Comparison of ENCODE assay signal across 7 cellular contexts in the genomic region with DNA sequence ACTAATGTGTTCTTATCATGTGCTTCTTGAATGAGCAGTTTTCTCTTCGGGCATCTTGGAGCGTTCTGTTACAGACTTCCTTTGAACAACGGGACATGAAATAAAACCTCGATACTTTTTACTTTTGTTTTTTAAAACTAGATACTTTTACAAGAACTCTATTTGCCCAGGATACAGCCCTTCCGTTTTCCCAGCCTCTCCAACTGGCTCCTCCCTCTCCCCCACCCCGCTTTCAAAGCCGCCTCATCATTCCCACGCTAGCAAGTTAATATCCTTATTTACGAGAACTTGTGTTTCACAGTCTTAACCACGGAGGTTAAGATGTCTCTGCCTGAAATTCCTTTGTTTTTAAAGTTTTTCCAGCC. TPM values are rescaled to one million over a fixed set of nuclear protein-coding genes. Genes with fewer than 3 reads are reported as not detected.
DNase-seq lines count a peak whose midpoint lies in the region; ATAC-seq, FAIRE-seq and TF ChIP-seq lines count a peak whose summit lies in the region.

No MANE protein-coding gene starts in this region.

- peak overlapping the region; percentile 84 for H3K4me3 Mint-ChIP-seq in activated CD4-positive, alpha-beta memory T cell treated with anti-CD3 and anti-CD28 coated beads for 36 hours

- H3K9me3 ChIP-seq in MM.1S (replicated peaks; ENCODE audit: insufficient read depth, low read length) (no peaks in the 10 kb centered on the region), ovary (no peaks in the 10 kb centered on the region)

- DNase-seq in GM10248 (ENCODE audit: extremely low spot score) (peak; percentile 12), MM.1S (peak; percentile 7), glomerular endothelial cell (ENCODE audit: extremely low read depth, low read depth, low spot score) (peak; percentile 5), ovary (no peak), HTR-8/SVneo (ENCODE audit: insufficient read length, low spot score) (no peak)
- DNase-seq in activated CD4-positive, alpha-beta memory T cell treated with anti-CD3 and anti-CD28 coated beads for 36 hours, result no peak

- peaks cover 7% of the 10 kb centered on the region; the same call in 1 of the 2 replicates for H3F3A ChIP-seq in MM.1S (ENCODE audit: insufficient read depth, low read length)

- H4K20me1 ChIP-seq in MM.1S (ENCODE audit: insufficient read depth, low read length), result no peaks in the 10 kb centered on the region

- TF ChIP-seq CTCF in GM10248 (IDR thresholded peaks at IDR 0.05; ENCODE audit: control extremely low read depth, extremely low read depth, low read depth, missing control alignments), result no peak
- TF ChIP-seq CTCF in MM.1S (IDR thresholded peaks at IDR 0.05; ENCODE audit: low read length), result no peak
- no peak for TF ChIP-seq CTCF in ovary (IDR thresholded peaks at IDR 0.05)

- peaks cover 10% of the 10 kb centered on the region for H3K27me3 Mint-ChIP-seq in activated CD4-positive, alpha-beta memory T cell treated with anti-CD3 and anti-CD28 coated beads for 36 hours

- peaks cover 4% of the 10 kb centered on the region for H3K4me1 Mint-ChIP-seq in activated CD4-positive, alpha-beta memory T cell treated with anti-CD3 and anti-CD28 coated beads for 36 hours (ENCODE audit: low read depth)

- intact Hi-C loops in activated CD4-positive, alpha-beta memory T cell treated with anti-CD3 and anti-CD28 coated beads for 36 hours (cut with micrococcal nuclease), result loop anchor here (5.0 kb wide), 3 partner anchors 85 to 295 kb away; a partner anchor contains a TSS
- intact Hi-C loops in ovary (cut with DNase I), result loop anchor here in 1 of 4 donors (10.0 kb wide), 1 partner anchor 177 kb away; a partner anchor contains a TSS

- H2AFZ ChIP-seq in MM.1S (ENCODE audit: low read length), result peak overlapping the region; percentile 66

- POLR2A ChIA-PET in GM10248 (lab: Yijun Ruan, JAX), result no interaction called here
- POLR2A ChIA-PET in activated CD4-positive, alpha-beta memory T cell treated with anti-CD3 and anti-CD28 coated beads for 36 hours (lab: Charles Lee), result no interaction called here

- TF ChIP-seq EP300 in ovary (IDR thresholded peaks at IDR 0.05), result no peak

- peak; percentile 6 for ATAC-seq in GM21786 (IDR thresholded peaks at IDR 0.05; ENCODE audit: unreplicated experiment)

- no peaks in the 10 kb centered on the region for H3K9me2 ChIP-seq in MM.1S (replicated peaks; ENCODE audit: insufficient read depth, low read length)

- peaks cover 9% of the 10 kb centered on the region; the same call in 1 of the 2 replicates for H3K4me1 ChIP-seq in MM.1S (ENCODE audit: low read length)
- H3K4me1 ChIP-seq in ovary (ENCODE audit: insufficient read depth), result no peaks in the 10 kb centered on the region

- peak overlapping the region; percentile 22; the same call in 1 of the 2 replicates for H3K9ac ChIP-seq in MM.1S (ENCODE audit: low read length)

- no peaks in the 10 kb centered on the region for H3K9me3 Mint-ChIP-seq in activated CD4-positive, alpha-beta memory T cell treated with anti-CD3 and anti-CD28 coated beads for 36 hours

- H3K4me3 ChIP-seq in MM.1S (ENCODE audit: low read length) (peak overlapping the region; percentile 75), ovary (peak overlapping the region; percentile 76)

- H3K36me3 ChIP-seq in MM.1S (replicated peaks; ENCODE audit: insufficient read depth, low read length) (no peaks in the 10 kb centered on the region), ovary (no peaks in the 10 kb centered on the region)

- CTCF ChIA-PET in GM10248 (lab: Yijun Ruan, JAX), result interaction anchor here (1.0 to 2.6 kb wide), 2 partner anchors 14 to 341 kb away, joined by 4 to 13 read pairs; no protein-coding TSS in a partner anchor
- CTCF ChIA-PET in activated CD4-positive, alpha-beta memory T cell treated with anti-CD3 and anti-CD28 coated beads for 36 hours (lab: Charles Lee), result interaction anchor here (1.7 kb wide), 1 partner anchor 14 kb away, joined by 5 read pairs; no protein-coding TSS in a partner anchor

- WGBS in ovary, 3 donors, result 0 to 1% (median 0%) methylated on average over 10 of the region's 10 CpGs

- peak overlapping the region; percentile 75 for H3K4me2 ChIP-seq in MM.1S (ENCODE audit: low read depth, low read length)

- no peaks in the 10 kb centered on the region for H3K79me2 ChIP-seq in MM.1S (ENCODE audit: low read length)

- H3K27ac ChIP-seq in MM.1S (ENCODE audit: low read length) (no peak overlapping the region), ovary (peak overlapping the region in 1 of 2 donors; percentile 59)

- H3K27me3 ChIP-seq in MM.1S (replicated peaks; ENCODE audit: insufficient read depth, low read length) (no peaks in the 10 kb centered on the region), ovary (no peaks in the 10 kb centered on the region)

- no peak for FAIRE-seq in HTR-8/SVneo (lab: Jason Lieb, UNC)

- H3K36me3 Mint-ChIP-seq in activated CD4-positive, alpha-beta memory T cell treated with anti-CD3 and anti-CD28 coated beads for 36 hours, result no peaks in the 10 kb centered on the region

- no peak overlapping the region for H3K27ac Mint-ChIP-seq in activated CD4-positive, alpha-beta memory T cell treated with anti-CD3 and anti-CD28 coated beads for 36 hours

- no peak for TF ChIP-seq POLR2A in ovary (IDR thresholded peaks at IDR 0.05)

RNA-seq across cellular contexts. Expression of a gene that starts 0.3 kb away (rescaled TPM):
- total RNA-seq in activated CD4-positive, alpha-beta memory T cell treated with anti-CD3 and anti-CD28 coated beads for 36 hours, result not detected
- total RNA-seq in glomerular endothelial cell (0.35 and 0.97 TPM in 2 replicates), ovary (1 to 10 TPM in 2 of 7 donors, under 1 TPM in 4, not detected in 1; 0.25 to 9.5 (median 0.73) TPM)
- polyA plus RNA-seq in ovary, result under 1 TPM; 0.15 to 0.47 TPM

Comparison
In these comparisons a context has a peak if more than half of its experiments do, and no peak if none do; other contexts are left out.
1. DNase-seq: peak in GM10248 (single experiment), MM.1S (single experiment) and glomerular endothelial cell (single experiment); none in activated CD4-positive, alpha-beta memory T cell treated with anti-CD3 and anti-CD28 coated beads for 36 hours (single experiment), ovary (0 of 5) and HTR-8/SVneo (single experiment).